In the genomic region with DNA sequence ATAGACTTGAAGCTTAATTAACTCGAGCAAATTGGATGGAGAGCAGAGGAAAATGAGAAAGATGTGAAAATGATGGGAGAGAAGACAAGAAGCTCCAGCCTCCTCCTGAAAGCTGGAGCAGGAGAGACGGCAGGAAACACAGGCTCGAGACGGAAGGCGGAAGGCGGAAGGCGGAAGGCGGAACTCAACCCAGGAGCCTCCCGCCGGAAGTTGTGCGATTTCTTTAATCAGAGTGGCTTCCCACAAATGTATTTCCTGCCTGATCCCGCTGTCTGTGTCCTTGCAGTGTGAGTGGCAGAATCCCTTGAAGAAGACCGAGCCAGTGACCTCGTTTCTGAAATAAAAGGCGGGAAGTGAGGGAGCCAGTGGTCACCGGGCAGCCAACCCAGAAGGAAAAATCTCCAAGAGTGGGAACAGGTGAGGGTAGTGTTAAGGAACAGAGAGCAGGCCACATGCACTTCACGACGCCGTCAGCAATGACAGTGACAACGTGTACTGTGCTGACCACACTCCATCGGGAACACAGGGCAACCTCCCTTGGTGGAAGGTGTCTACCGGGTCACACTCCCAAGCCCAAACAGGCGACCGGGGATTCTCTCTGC, we compare ENCODE assay signal across 1 cellular context.
TF ChIP-seq lines count a peak whose summit lies in the region.

No MANE protein-coding gene starts in this region.

TF ChIP-seq in K562, 482 proteins besides CTCF, POLR2A, EP300 and RAD21 (continued from another document and continues in another):
- TF ChIP-seq, protein P1, sequence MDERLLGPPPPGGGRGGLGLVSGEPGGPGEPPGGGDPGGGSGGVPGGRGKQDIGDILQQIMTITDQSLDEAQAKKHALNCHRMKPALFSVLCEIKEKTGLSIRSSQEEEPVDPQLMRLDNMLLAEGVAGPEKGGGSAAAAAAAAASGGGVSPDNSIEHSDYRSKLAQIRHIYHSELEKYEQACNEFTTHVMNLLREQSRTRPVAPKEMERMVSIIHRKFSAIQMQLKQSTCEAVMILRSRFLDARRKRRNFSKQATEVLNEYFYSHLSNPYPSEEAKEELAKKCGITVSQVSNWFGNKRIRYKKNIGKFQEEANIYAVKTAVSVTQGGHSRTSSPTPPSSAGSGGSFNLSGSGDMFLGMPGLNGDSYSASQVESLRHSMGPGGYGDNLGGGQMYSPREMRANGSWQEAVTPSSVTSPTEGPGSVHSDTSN (CRISPR knock-in tag; IDR thresholded peaks at IDR 0.05; ENCODE audit: low read depth) = no peak
- TF ChIP-seq, protein P1 (tag; conservative IDR thresholded peaks at IDR 0.05; ENCODE audit: low read depth) = no peak
- TF ChIP-seq EGR1 (conservative IDR thresholded peaks at IDR 0.05) = no peak
- TF ChIP-seq, protein P2, sequence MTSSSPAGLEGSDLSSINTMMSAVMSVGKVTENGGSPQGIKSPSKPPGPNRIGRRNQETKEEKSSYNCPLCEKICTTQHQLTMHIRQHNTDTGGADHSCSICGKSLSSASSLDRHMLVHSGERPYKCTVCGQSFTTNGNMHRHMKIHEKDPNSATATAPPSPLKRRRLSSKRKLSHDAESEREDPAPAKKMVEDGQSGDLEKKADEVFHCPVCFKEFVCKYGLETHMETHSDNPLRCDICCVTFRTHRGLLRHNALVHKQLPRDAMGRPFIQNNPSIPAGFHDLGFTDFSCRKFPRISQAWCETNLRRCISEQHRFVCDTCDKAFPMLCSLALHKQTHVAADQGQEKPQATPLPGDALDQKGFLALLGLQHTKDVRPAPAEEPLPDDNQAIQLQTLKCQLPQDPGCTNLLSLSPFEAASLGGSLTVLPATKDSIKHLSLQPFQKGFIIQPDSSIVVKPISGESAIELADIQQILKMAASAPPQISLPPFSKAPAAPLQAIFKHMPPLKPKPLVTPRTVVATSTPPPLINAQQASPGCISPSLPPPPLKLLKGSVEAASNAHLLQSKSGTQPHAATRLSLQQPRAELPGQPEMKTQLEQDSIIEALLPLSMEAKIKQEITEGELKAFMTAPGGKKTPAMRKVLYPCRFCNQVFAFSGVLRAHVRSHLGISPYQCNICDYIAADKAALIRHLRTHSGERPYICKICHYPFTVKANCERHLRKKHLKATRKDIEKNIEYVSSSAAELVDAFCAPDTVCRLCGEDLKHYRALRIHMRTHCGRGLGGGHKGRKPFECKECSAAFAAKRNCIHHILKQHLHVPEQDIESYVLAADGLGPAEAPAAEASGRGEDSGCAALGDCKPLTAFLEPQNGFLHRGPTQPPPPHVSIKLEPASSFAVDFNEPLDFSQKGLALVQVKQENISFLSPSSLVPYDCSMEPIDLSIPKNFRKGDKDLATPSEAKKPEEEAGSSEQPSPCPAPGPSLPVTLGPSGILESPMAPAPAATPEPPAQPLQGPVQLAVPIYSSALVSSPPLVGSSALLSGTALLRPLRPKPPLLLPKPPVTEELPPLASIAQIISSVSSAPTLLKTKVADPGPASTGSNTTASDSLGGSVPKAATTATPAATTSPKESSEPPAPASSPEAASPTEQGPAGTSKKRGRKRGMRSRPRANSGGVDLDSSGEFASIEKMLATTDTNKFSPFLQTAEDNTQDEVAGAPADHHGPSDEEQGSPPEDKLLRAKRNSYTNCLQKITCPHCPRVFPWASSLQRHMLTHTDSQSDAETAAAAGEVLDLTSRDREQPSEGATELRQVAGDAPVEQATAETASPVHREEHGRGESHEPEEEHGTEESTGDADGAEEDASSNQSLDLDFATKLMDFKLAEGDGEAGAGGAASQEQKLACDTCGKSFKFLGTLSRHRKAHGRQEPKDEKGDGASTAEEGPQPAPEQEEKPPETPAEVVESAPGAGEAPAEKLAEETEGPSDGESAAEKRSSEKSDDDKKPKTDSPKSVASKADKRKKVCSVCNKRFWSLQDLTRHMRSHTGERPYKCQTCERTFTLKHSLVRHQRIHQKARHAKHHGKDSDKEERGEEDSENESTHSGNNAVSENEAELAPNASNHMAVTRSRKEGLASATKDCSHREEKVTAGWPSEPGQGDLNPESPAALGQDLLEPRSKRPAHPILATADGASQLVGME (CRISPR knock-in tag; IDR thresholded peaks at IDR 0.05) = 0 out of 2 replicates have a peak, but pooled peaks have one; percentile 25
- TF ChIP-seq RFX7 (CRISPR knock-in tag; IDR thresholded peaks at IDR 0.05) = no peak
- 0 out of 2 replicates have a peak, but pooled peaks have one; percentile 24 for TF ChIP-seq CBX1 (IDR thresholded peaks at IDR 0.05; ENCODE audit: low read depth)
- peak; percentile 13; the same call in 1 of the 2 replicates for TF ChIP-seq CXXC5 (CRISPR knock-in tag; IDR thresholded peaks at IDR 0.05)
- no peak for TF ChIP-seq BRCA1 (IDR thresholded peaks at IDR 0.05)
- TF ChIP-seq BRCA1 (CRISPR knock-in tag; IDR thresholded peaks at IDR 0.05) = no peak
- TF ChIP-seq, protein P3, sequence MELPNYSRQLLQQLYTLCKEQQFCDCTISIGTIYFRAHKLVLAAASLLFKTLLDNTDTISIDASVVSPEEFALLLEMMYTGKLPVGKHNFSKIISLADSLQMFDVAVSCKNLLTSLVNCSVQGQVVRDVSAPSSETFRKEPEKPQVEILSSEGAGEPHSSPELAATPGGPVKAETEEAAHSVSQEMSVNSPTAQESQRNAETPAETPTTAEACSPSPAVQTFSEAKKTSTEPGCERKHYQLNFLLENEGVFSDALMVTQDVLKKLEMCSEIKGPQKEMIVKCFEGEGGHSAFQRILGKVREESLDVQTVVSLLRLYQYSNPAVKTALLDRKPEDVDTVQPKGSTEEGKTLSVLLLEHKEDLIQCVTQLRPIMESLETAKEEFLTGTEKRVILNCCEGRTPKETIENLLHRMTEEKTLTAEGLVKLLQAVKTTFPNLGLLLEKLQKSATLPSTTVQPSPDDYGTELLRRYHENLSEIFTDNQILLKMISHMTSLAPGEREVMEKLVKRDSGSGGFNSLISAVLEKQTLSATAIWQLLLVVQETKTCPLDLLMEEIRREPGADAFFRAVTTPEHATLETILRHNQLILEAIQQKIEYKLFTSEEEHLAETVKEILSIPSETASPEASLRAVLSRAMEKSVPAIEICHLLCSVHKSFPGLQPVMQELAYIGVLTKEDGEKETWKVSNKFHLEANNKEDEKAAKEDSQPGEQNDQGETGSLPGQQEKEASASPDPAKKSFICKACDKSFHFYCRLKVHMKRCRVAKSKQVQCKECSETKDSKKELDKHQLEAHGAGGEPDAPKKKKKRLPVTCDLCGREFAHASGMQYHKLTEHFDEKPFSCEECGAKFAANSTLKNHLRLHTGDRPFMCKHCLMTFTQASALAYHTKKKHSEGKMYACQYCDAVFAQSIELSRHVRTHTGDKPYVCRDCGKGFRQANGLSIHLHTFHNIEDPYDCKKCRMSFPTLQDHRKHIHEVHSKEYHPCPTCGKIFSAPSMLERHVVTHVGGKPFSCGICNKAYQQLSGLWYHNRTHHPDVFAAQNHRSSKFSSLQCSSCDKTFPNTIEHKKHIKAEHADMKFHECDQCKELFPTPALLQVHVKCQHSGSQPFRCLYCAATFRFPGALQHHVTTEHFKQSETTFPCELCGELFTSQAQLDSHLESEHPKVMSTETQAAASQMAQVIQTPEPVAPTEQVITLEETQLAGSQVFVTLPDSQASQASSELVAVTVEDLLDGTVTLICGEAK (IDR thresholded peaks at IDR 0.05) = peak; percentile 81
- TF ChIP-seq, protein P3 (CRISPR knock-in tag; IDR thresholded peaks at IDR 0.05) = no peak
- TF ChIP-seq, protein P4, sequence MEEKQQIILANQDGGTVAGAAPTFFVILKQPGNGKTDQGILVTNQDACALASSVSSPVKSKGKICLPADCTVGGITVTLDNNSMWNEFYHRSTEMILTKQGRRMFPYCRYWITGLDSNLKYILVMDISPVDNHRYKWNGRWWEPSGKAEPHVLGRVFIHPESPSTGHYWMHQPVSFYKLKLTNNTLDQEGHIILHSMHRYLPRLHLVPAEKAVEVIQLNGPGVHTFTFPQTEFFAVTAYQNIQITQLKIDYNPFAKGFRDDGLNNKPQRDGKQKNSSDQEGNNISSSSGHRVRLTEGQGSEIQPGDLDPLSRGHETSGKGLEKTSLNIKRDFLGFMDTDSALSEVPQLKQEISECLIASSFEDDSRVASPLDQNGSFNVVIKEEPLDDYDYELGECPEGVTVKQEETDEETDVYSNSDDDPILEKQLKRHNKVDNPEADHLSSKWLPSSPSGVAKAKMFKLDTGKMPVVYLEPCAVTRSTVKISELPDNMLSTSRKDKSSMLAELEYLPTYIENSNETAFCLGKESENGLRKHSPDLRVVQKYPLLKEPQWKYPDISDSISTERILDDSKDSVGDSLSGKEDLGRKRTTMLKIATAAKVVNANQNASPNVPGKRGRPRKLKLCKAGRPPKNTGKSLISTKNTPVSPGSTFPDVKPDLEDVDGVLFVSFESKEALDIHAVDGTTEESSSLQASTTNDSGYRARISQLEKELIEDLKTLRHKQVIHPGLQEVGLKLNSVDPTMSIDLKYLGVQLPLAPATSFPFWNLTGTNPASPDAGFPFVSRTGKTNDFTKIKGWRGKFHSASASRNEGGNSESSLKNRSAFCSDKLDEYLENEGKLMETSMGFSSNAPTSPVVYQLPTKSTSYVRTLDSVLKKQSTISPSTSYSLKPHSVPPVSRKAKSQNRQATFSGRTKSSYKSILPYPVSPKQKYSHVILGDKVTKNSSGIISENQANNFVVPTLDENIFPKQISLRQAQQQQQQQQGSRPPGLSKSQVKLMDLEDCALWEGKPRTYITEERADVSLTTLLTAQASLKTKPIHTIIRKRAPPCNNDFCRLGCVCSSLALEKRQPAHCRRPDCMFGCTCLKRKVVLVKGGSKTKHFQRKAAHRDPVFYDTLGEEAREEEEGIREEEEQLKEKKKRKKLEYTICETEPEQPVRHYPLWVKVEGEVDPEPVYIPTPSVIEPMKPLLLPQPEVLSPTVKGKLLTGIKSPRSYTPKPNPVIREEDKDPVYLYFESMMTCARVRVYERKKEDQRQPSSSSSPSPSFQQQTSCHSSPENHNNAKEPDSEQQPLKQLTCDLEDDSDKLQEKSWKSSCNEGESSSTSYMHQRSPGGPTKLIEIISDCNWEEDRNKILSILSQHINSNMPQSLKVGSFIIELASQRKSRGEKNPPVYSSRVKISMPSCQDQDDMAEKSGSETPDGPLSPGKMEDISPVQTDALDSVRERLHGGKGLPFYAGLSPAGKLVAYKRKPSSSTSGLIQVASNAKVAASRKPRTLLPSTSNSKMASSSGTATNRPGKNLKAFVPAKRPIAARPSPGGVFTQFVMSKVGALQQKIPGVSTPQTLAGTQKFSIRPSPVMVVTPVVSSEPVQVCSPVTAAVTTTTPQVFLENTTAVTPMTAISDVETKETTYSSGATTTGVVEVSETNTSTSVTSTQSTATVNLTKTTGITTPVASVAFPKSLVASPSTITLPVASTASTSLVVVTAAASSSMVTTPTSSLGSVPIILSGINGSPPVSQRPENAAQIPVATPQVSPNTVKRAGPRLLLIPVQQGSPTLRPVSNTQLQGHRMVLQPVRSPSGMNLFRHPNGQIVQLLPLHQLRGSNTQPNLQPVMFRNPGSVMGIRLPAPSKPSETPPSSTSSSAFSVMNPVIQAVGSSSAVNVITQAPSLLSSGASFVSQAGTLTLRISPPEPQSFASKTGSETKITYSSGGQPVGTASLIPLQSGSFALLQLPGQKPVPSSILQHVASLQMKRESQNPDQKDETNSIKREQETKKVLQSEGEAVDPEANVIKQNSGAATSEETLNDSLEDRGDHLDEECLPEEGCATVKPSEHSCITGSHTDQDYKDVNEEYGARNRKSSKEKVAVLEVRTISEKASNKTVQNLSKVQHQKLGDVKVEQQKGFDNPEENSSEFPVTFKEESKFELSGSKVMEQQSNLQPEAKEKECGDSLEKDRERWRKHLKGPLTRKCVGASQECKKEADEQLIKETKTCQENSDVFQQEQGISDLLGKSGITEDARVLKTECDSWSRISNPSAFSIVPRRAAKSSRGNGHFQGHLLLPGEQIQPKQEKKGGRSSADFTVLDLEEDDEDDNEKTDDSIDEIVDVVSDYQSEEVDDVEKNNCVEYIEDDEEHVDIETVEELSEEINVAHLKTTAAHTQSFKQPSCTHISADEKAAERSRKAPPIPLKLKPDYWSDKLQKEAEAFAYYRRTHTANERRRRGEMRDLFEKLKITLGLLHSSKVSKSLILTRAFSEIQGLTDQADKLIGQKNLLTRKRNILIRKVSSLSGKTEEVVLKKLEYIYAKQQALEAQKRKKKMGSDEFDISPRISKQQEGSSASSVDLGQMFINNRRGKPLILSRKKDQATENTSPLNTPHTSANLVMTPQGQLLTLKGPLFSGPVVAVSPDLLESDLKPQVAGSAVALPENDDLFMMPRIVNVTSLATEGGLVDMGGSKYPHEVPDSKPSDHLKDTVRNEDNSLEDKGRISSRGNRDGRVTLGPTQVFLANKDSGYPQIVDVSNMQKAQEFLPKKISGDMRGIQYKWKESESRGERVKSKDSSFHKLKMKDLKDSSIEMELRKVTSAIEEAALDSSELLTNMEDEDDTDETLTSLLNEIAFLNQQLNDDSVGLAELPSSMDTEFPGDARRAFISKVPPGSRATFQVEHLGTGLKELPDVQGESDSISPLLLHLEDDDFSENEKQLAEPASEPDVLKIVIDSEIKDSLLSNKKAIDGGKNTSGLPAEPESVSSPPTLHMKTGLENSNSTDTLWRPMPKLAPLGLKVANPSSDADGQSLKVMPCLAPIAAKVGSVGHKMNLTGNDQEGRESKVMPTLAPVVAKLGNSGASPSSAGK (IDR thresholded peaks at IDR 0.05) = peak; percentile 69
- TF ChIP-seq NCOA4 (IDR thresholded peaks at IDR 0.05; ENCODE audit: partially characterized antibody) = no peak
- no peak for TF ChIP-seq MYC (IDR thresholded peaks at IDR 0.05; ENCODE audit: low read depth, low read length)
- no peak for TF ChIP-seq MYC (CRISPR knock-in tag; IDR thresholded peaks at IDR 0.05; ENCODE audit: borderline replicate concordance, low read depth)
